1 cellular context compared by ENCODE assay signal in the genomic region with DNA sequence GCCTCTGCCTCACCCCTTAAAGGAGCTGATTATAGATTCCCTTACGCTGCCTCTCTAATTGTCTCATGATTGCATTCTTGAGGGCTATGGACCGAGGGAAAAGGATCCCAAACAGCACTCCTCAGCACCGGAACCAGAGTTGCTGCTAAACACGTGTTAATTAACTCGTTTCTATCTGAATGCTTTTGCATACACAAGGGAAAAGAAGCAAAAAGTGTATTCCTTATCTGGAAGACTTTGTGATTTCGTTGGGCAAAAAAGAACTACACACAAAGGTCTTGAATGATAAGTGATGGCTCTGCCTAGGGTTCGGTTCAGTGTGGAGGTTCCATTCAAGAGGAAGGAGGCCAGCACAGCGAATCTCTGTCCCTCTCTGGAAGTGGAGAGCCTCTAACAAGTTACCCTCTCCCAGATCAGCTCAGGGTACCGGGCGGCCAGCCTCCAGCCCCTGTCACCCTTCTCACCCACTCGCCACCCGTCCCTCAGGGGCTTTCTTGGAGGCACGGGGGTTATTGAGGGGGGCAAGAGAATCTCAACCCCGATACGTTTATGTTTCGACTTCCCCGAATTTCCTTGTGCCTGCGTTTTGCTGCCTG.
TF ChIP-seq lines count a peak whose summit lies in the region.

No MANE protein-coding gene starts in this region.

TF ChIP-seq in HepG2, 621 proteins besides CTCF, POLR2A, EP300 and RAD21 (continued from another document):
- TF ChIP-seq, protein P1, sequence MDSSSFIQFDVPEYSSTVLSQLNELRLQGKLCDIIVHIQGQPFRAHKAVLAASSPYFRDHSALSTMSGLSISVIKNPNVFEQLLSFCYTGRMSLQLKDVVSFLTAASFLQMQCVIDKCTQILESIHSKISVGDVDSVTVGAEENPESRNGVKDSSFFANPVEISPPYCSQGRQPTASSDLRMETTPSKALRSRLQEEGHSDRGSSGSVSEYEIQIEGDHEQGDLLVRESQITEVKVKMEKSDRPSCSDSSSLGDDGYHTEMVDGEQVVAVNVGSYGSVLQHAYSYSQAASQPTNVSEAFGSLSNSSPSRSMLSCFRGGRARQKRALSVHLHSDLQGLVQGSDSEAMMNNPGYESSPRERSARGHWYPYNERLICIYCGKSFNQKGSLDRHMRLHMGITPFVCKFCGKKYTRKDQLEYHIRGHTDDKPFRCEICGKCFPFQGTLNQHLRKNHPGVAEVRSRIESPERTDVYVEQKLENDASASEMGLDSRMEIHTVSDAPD (CRISPR knock-in tag; IDR thresholded peaks at IDR 0.05) = 0 out of 2 replicates have a peak, but pooled peaks have one; percentile 52
- TF ChIP-seq, protein P2, sequence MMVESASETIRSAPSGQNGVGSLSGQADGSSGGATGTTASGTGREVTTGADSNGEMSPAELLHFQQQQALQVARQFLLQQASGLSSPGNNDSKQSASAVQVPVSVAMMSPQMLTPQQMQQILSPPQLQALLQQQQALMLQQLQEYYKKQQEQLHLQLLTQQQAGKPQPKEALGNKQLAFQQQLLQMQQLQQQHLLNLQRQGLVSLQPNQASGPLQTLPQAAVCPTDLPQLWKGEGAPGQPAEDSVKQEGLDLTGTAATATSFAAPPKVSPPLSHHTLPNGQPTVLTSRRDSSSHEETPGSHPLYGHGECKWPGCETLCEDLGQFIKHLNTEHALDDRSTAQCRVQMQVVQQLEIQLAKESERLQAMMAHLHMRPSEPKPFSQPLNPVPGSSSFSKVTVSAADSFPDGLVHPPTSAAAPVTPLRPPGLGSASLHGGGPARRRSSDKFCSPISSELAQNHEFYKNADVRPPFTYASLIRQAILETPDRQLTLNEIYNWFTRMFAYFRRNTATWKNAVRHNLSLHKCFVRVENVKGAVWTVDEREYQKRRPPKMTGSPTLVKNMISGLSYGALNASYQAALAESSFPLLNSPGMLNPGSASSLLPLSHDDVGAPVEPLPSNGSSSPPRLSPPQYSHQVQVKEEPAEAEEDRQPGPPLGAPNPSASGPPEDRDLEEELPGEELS (CRISPR knock-in tag; IDR thresholded peaks at IDR 0.05) = 0 out of 2 replicates have a peak, but pooled peaks have one; percentile 30
- TF ChIP-seq BCL6 (CRISPR knock-in tag; IDR thresholded peaks at IDR 0.05) = no peak
- TF ChIP-seq, protein P3, sequence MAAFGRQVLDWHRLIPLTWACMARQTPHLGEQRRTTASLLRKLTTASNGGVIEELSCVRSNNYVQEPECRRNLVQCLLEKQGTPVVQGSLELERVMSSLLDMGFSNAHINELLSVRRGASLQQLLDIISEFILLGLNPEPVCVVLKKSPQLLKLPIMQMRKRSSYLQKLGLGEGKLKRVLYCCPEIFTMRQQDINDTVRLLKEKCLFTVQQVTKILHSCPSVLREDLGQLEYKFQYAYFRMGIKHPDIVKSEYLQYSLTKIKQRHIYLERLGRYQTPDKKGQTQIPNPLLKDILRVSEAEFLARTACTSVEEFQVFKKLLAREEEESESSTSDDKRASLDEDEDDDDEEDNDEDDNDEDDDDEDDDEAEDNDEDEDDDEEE (CRISPR knock-in tag; IDR thresholded peaks at IDR 0.05) = 0 out of 2 replicates have a peak, but pooled peaks have one; percentile 24
TF ChIP-seq in HepG2: peak in this region for 24.
